ENCODE assay signal across 1 cellular context in genomic region chr18:54388203-54389142, GRCh38.
TF ChIP-seq lines count a peak whose summit lies in the region.

No MANE protein-coding gene starts in this region.

TF ChIP-seq in HepG2, 621 proteins besides CTCF, POLR2A, EP300 and RAD21 (continued from another document and continues in another):
- TF ChIP-seq LBX2 (CRISPR knock-in tag; IDR thresholded peaks at IDR 0.05; ENCODE audit: borderline replicate concordance) (no peak), ZFAT (CRISPR knock-in tag; conservative IDR thresholded peaks at IDR 0.05) (no peak), ZFP36 (IDR thresholded peaks at IDR 0.05; ENCODE audit: borderline replicate concordance, low read depth, low read length, partially characterized antibody) (no peak), HOMEZ (CRISPR knock-in tag; IDR thresholded peaks at IDR 0.05; ENCODE audit: low read depth) (peak; percentile 40; the same call in 1 of the 2 replicates), ZNF879 (CRISPR knock-in tag; IDR thresholded peaks at IDR 0.05) (no peak), FOXC1 (CRISPR knock-in tag; IDR thresholded peaks at IDR 0.05; ENCODE audit: borderline replicate concordance) (no peak), ZNF550 (CRISPR knock-in tag; IDR thresholded peaks at IDR 0.05; ENCODE audit: borderline replicate concordance) (no peak), E2F1 (CRISPR knock-in tag; IDR thresholded peaks at IDR 0.05) (no peak), ELF1 (CRISPR knock-in tag; IDR thresholded peaks at IDR 0.05) (0 out of 2 replicates have a peak, but pooled peaks have one; percentile 16), KLF15 (CRISPR knock-in tag; IDR thresholded peaks at IDR 0.05; ENCODE audit: borderline replicate concordance) (no peak), FOSL1 (CRISPR knock-in tag; IDR thresholded peaks at IDR 0.05; ENCODE audit: borderline replicate concordance) (peak; percentile 94), FOXP4 (CRISPR knock-in tag; IDR thresholded peaks at IDR 0.05) (no peak), RXRB (CRISPR knock-in tag; IDR thresholded peaks at IDR 0.05; ENCODE audit: borderline replicate concordance) (peak; percentile 27; the same call in 1 of the 2 replicates), CHD4 (IDR thresholded peaks at IDR 0.05; ENCODE audit: borderline replicate concordance, low read length) (no peak), ZNF788 (CRISPR knock-in tag; IDR thresholded peaks at IDR 0.05; ENCODE audit: borderline replicate concordance) (no peak), GATAD2A (CRISPR knock-in tag; IDR thresholded peaks at IDR 0.05) (peak; percentile 47; the same call in 1 of the 2 replicates), YY1 (IDR thresholded peaks at IDR 0.05; ENCODE audit: insufficient read depth, insufficient replicate concordance, low read depth, low read length) (peak; percentile 44), ZFP37 (CRISPR knock-in tag; IDR thresholded peaks at IDR 0.05; ENCODE audit: borderline replicate concordance) (no peak), SOX5 (CRISPR knock-in tag; IDR thresholded peaks at IDR 0.05; ENCODE audit: borderline replicate concordance) (peak; percentile 20; the same call in 1 of the 2 replicates), HMG20A (CRISPR knock-in tag; IDR thresholded peaks at IDR 0.05; ENCODE audit: borderline replicate concordance) (peak; percentile 44; the same call in 1 of the 2 replicates), NR2C2 (CRISPR knock-in tag; IDR thresholded peaks at IDR 0.05; ENCODE audit: borderline replicate concordance) (no peak), ZNF362 (CRISPR knock-in tag; IDR thresholded peaks at IDR 0.05; ENCODE audit: borderline replicate concordance) (no peak)
- TF ChIP-seq, protein P1, sequence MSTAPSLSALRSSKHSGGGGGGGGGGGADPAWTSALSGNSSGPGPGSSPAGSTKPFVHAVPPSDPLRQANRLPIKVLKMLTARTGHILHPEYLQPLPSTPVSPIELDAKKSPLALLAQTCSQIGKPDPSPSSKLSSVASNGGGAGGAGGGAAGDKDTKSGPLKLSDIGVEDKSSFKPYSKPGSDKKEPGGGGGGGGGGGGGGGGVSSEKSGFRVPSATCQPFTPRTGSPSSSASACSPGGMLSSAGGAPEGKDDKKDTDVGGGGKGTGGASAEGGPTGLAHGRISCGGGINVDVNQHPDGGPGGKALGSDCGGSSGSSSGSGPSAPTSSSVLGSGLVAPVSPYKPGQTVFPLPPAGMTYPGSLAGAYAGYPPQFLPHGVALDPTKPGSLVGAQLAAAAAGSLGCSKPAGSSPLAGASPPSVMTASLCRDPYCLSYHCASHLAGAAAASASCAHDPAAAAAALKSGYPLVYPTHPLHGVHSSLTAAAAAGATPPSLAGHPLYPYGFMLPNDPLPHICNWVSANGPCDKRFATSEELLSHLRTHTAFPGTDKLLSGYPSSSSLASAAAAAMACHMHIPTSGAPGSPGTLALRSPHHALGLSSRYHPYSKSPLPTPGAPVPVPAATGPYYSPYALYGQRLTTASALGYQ (CRISPR knock-in tag; IDR thresholded peaks at IDR 0.05): no peak
- TF ChIP-seq, protein P2, sequence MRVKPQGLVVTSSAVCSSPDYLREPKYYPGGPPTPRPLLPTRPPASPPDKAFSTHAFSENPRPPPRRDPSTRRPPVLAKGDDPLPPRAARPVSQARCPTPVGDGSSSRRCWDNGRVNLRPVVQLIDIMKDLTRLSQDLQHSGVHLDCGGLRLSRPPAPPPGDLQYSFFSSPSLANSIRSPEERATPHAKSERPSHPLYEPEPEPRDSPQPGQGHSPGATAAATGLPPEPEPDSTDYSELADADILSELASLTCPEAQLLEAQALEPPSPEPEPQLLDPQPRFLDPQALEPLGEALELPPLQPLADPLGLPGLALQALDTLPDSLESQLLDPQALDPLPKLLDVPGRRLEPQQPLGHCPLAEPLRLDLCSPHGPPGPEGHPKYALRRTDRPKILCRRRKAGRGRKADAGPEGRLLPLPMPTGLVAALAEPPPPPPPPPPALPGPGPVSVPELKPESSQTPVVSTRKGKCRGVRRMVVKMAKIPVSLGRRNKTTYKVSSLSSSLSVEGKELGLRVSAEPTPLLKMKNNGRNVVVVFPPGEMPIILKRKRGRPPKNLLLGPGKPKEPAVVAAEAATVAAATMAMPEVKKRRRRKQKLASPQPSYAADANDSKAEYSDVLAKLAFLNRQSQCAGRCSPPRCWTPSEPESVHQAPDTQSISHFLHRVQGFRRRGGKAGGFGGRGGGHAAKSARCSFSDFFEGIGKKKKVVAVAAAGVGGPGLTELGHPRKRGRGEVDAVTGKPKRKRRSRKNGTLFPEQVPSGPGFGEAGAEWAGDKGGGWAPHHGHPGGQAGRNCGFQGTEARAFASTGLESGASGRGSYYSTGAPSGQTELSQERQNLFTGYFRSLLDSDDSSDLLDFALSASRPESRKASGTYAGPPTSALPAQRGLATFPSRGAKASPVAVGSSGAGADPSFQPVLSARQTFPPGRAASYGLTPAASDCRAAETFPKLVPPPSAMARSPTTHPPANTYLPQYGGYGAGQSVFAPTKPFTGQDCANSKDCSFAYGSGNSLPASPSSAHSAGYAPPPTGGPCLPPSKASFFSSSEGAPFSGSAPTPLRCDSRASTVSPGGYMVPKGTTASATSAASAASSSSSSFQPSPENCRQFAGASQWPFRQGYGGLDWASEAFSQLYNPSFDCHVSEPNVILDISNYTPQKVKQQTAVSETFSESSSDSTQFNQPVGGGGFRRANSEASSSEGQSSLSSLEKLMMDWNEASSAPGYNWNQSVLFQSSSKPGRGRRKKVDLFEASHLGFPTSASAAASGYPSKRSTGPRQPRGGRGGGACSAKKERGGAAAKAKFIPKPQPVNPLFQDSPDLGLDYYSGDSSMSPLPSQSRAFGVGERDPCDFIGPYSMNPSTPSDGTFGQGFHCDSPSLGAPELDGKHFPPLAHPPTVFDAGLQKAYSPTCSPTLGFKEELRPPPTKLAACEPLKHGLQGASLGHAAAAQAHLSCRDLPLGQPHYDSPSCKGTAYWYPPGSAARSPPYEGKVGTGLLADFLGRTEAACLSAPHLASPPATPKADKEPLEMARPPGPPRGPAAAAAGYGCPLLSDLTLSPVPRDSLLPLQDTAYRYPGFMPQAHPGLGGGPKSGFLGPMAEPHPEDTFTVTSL (CRISPR knock-in tag; IDR thresholded peaks at IDR 0.05; ENCODE audit: borderline replicate concordance): 0 out of 2 replicates have a peak, but pooled peaks have one; percentile 15
- TF ChIP-seq, protein P3, sequence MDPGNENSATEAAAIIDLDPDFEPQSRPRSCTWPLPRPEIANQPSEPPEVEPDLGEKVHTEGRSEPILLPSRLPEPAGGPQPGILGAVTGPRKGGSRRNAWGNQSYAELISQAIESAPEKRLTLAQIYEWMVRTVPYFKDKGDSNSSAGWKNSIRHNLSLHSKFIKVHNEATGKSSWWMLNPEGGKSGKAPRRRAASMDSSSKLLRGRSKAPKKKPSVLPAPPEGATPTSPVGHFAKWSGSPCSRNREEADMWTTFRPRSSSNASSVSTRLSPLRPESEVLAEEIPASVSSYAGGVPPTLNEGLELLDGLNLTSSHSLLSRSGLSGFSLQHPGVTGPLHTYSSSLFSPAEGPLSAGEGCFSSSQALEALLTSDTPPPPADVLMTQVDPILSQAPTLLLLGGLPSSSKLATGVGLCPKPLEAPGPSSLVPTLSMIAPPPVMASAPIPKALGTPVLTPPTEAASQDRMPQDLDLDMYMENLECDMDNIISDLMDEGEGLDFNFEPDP (CRISPR knock-in tag; conservative IDR thresholded peaks at IDR 0.05): no peak
- TF ChIP-seq, protein P4, sequence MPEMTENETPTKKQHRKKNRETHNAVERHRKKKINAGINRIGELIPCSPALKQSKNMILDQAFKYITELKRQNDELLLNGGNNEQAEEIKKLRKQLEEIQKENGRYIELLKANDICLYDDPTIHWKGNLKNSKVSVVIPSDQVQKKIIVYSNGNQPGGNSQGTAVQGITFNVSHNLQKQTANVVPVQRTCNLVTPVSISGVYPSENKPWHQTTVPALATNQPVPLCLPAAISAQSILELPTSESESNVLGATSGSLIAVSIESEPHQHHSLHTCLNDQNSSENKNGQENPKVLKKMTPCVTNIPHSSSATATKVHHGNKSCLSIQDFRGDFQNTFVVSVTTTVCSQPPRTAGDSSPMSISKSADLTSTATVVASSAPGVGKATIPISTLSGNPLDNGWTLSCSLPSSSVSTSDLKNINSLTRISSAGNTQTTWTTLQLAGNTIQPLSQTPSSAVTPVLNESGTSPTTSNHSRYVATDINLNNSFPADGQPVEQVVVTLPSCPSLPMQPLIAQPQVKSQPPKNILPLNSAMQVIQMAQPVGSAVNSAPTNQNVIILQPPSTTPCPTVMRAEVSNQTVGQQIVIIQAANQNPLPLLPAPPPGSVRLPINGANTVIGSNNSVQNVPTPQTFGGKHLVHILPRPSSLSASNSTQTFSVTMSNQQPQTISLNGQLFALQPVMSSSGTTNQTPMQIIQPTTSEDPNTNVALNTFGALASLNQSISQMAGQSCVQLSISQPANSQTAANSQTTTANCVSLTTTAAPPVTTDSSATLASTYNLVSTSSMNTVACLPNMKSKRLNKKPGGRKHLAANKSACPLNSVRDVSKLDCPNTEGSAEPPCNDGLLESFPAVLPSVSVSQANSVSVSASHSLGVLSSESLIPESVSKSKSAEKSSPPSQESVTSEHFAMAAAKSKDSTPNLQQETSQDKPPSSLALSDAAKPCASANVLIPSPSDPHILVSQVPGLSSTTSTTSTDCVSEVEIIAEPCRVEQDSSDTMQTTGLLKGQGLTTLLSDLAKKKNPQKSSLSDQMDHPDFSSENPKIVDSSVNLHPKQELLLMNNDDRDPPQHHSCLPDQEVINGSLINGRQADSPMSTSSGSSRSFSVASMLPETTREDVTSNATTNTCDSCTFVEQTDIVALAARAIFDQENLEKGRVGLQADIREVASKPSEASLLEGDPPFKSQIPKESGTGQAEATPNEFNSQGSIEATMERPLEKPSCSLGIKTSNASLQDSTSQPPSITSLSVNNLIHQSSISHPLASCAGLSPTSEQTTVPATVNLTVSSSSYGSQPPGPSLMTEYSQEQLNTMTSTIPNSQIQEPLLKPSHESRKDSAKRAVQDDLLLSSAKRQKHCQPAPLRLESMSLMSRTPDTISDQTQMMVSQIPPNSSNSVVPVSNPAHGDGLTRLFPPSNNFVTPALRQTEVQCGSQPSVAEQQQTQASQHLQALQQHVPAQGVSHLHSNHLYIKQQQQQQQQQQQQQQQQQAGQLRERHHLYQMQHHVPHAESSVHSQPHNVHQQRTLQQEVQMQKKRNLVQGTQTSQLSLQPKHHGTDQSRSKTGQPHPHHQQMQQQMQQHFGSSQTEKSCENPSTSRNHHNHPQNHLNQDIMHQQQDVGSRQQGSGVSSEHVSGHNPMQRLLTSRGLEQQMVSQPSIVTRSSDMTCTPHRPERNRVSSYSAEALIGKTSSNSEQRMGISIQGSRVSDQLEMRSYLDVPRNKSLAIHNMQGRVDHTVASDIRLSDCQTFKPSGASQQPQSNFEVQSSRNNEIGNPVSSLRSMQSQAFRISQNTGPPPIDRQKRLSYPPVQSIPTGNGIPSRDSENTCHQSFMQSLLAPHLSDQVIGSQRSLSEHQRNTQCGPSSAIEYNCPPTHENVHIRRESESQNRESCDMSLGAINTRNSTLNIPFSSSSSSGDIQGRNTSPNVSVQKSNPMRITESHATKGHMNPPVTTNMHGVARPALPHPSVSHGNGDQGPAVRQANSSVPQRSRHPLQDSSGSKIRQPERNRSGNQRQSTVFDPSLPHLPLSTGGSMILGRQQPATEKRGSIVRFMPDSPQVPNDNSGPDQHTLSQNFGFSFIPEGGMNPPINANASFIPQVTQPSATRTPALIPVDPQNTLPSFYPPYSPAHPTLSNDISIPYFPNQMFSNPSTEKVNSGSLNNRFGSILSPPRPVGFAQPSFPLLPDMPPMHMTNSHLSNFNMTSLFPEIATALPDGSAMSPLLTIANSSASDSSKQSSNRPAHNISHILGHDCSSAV (CRISPR knock-in tag; IDR thresholded peaks at IDR 0.05; ENCODE audit: borderline replicate concordance): no peak
